ENCODE assay signal across 8 cellular contexts in genomic region chr4:113468165-113469022, GRCh38.
DNase-seq lines count a peak whose midpoint lies in the region; ATAC-seq and TF ChIP-seq lines count a peak whose summit lies in the region.

No MANE protein-coding gene starts in this region.

- H4K20me1 ChIP-seq in PC-3 (ENCODE audit: low read length): no peaks in the 10 kb centered on the region

- peaks cover 26% of the 10 kb centered on the region for H3K4me1 ChIP-seq in PC-3 (ENCODE audit: insufficient read depth, low read length)

- no peak for TF ChIP-seq CTCF in PC-3 (conservative IDR thresholded peaks at IDR 0.05; ENCODE audit: low read depth, low read length)

- POLR2A ChIA-PET in PC-3 (lab: Charles Lee; ENCODE audit: unreplicated experiment): interaction anchor here (0.5 to 0.7 kb wide), 4 partner anchors 9 to 871 kb away, joined by 3 to 16 read pairs (median 4); no protein-coding TSS in a partner anchor

- H3K9me2 ChIP-seq in PC-3 (replicated peaks; ENCODE audit: low read length): no peaks in the 10 kb centered on the region

- H3K36me3 ChIP-seq in PC-3 (ENCODE audit: low read depth, low read length): no peaks in the 10 kb centered on the region

- peaks cover 5% of the 10 kb centered on the region for H3F3A ChIP-seq in PC-3 (ENCODE audit: low read length, unreplicated experiment)

- H3K4me2 ChIP-seq in PC-3 (ENCODE audit: low read length): peak overlapping the region; percentile 78

- peak; percentile 96 for ATAC-seq in PC-3
- ATAC-seq in left colon: peak; percentile 85
- no peak for ATAC-seq in GM18861 (IDR thresholded peaks at IDR 0.05; ENCODE audit: unreplicated experiment)
- no peak for ATAC-seq in GM18505 (IDR thresholded peaks at IDR 0.05; ENCODE audit: unreplicated experiment)

- H3K4me3 ChIP-seq in PC-3 (ENCODE audit: low read length): peak overlapping the region; percentile 46; the same call in 1 of the 2 replicates

- intact Hi-C loops in PC-3 (cut with micrococcal nuclease): loop anchor here (1.0 to 10.0 kb wide), 5 partner anchors 22 to 294 kb away; no protein-coding TSS in a partner anchor
- intact Hi-C loops in left colon (cut with DNase I, micrococcal nuclease): no loop called here

- H3K9me3 ChIP-seq in PC-3 (ENCODE audit: low read length): no peaks in the 10 kb centered on the region

- H3K27ac ChIP-seq in PC-3 (ENCODE audit: low read length): peak overlapping the region; percentile 87

- DNase-seq in GM04504 (ENCODE audit: low read depth): peak; percentile 99
- DNase-seq in PC-3: peak; percentile 93
- peak; percentile 80 for DNase-seq in cerebellar cortex (ENCODE audit: low spot score)
- DNase-seq in left colon: peak; percentile 31 to 73
- DNase-seq in stimulated activated CD4-positive, alpha-beta T cell treated with anti-CD3 and anti-CD28 coated beads, Interleukin-4, amount 100 ng/mL, for 48 hours (ENCODE audit: low read depth in 2 of 2): peak; percentile 6 to 9
- DNase-seq in T-helper 9 cell: no peak

- no peaks in the 10 kb centered on the region for H3K79me2 ChIP-seq in PC-3 (ENCODE audit: low read length)

- CTCF ChIA-PET in PC-3 (lab: Charles Lee): interaction anchor here (1.0 kb wide), 1 partner anchor 74 kb away, joined by 5 read pairs; no protein-coding TSS in a partner anchor

- BruUV-seq in PC-3 (replicated peaks; lab: Mats Ljungman, UMichigan): TSS peak; percentile 88

- H2AFZ ChIP-seq in PC-3 (ENCODE audit: low read length): 0 out of 2 replicates have a peak overlapping the region, but pooled peaks have one; percentile 6

- no peak for TF ChIP-seq POLR2A in GM18505 (IDR thresholded peaks at IDR 0.05; ENCODE audit: borderline replicate concordance, extremely low read depth, insufficient read depth, insufficient read length)

- H3K9ac ChIP-seq in PC-3 (ENCODE audit: low read length): peak overlapping the region; percentile 65

- no peaks in the 10 kb centered on the region for H3K27me3 ChIP-seq in PC-3 (ENCODE audit: low read length)

Comparison
In these comparisons a context has a peak if more than half of its experiments do, and no peak if none do; other contexts are left out.
1. ATAC-seq: peak in PC-3 (single experiment) and left colon (single experiment); none in GM18861 (single experiment) and GM18505 (single experiment).